Comparison of ENCODE assay signal across 9 cellular contexts in genomic region chr10:133324198-133324792, GRCh38. TPM values are rescaled to one million over a fixed set of nuclear protein-coding genes. Genes with fewer than 3 reads are reported as not detected.
DNase-seq lines count a peak whose midpoint lies in the region; ATAC-seq and TF ChIP-seq lines count a peak whose summit lies in the region.
"Had no signal": no experiment of that assay in that cellular context is flagged by ENCODE, and none has a peak within 500 bp of the region (broad histone marks: within the 10 kb centered on the region; RNA-seq: fewer than 3 reads in every experiment).

No MANE protein-coding gene starts in this region.

- H3K36me3 ChIP-seq in brain microvascular endothelial cell (replicated peaks), result no peaks in the 10 kb centered on the region
- H3K36me3 ChIP-seq in left lung, result no peaks in the 10 kb centered on the region

- peak; percentile 73 for ATAC-seq in left lung
- no peak for ATAC-seq in HG03565 (IDR thresholded peaks at IDR 0.05; ENCODE audit: unreplicated experiment)

- DNase-seq in EH (ENCODE audit: low read depth) (peak; percentile 71), LHCN-M2 (ENCODE audit: low read depth) (peak; percentile 25), T-helper 1 cell (peak in 4 of 5 donors; percentile 20 to 61 (median 54)), brain microvascular endothelial cell (peak; percentile 65), left lung (peak; percentile 49 to 82), globus pallidus (ENCODE audit: low spot score) (no peak)
- DNase-seq in stimulated activated CD8-positive, alpha-beta memory T cell treated with anti-CD3 and anti-CD28 coated beads, Interleukin-4, amount 100 ng/mL, for 24 hours (ENCODE audit: low read depth), result peak; percentile 51

- peak overlapping the region; percentile 12 for H3K4me3 ChIP-seq in brain microvascular endothelial cell (ENCODE audit: low read depth, low read length)
- no peak overlapping the region for H3K4me3 ChIP-seq in left lung

- H3K27me3 ChIP-seq in brain microvascular endothelial cell (replicated peaks) (peaks cover 26% of the 10 kb centered on the region), left lung (peaks cover 44 to 83% of the 10 kb centered on the region in 2 donors)

- in situ Hi-C loops in brain microvascular endothelial cell (cut with HindIII; ENCODE audit: low pct_ligation_motif_present, low sequenced_read_pairs), result no loop called here

- TF ChIP-seq CTCF in brain microvascular endothelial cell (IDR thresholded peaks at IDR 0.05; ENCODE audit: low read depth, low read length, missing control alignments), result no peak
- no peak for TF ChIP-seq CTCF in left lung (IDR thresholded peaks at IDR 0.05)

- H3K27ac ChIP-seq in brain microvascular endothelial cell, result no peak overlapping the region
- H3K27ac ChIP-seq in left lung, result no peak overlapping the region

- intact Hi-C loops in left lung (cut with DNase I), result no loop called here

- peaks cover 4 to 16% of the 10 kb centered on the region in 2 donors for H3K4me1 ChIP-seq in left lung

- H3K9me3 ChIP-seq in left lung, result no peaks in the 10 kb centered on the region

RNA-seq across cellular contexts. Expression of gene CALY, which starts 12.4 kb away (rescaled TPM):
- not detected in 2 replicates for total RNA-seq in LHCN-M2 (2014; rRNA removed)
- polyA plus RNA-seq in LHCN-M2 (2012), result 0.10 TPM
- not detected for total RNA-seq in left lung
- polyA plus RNA-seq: IgD-negative memory B cell had no signal

RNA-seq across cellular contexts. Expression of gene ZNF511, which starts 15.6 kb away (rescaled TPM):
- total RNA-seq in LHCN-M2 (2014; rRNA removed) (26.9 and 33.8 TPM in 2 replicates), left lung (10 to 100 TPM; 34.3 to 48.5 TPM)
- 38.2 TPM for polyA plus RNA-seq in LHCN-M2 (2012)

RNA-seq across cellular contexts. Expression of gene TUBGCP2, which starts 15.6 kb away (rescaled TPM):
- total RNA-seq in LHCN-M2 (2014; rRNA removed), result 73.9 and 74.8 TPM in 2 replicates
- 59.1 TPM for polyA plus RNA-seq in LHCN-M2 (2012)
- 10 to 100 TPM; 47.2 to 62.3 TPM for total RNA-seq in left lung

RNA-seq across cellular contexts. Expression of gene PRAP1, which starts 22.9 kb away (rescaled TPM):
- total RNA-seq in LHCN-M2 (2014; rRNA removed) (not detected in 2 replicates), left lung (not detected)
- polyA plus RNA-seq in LHCN-M2 (2012), result not detected
- polyA plus RNA-seq: IgD-negative memory B cell had no signal

RNA-seq across cellular contexts. Expression of gene FUOM, which starts 33.5 kb away (rescaled TPM):
- total RNA-seq in LHCN-M2 (2014; rRNA removed), result 20.1 and 21.2 TPM in 2 replicates
- polyA plus RNA-seq in LHCN-M2 (2012), result 19.0 TPM
- 10 to 100 TPM; 12.1 to 24.1 TPM for total RNA-seq in left lung
